Comparison of ENCODE assay signal across 30 cellular contexts in the genomic region with DNA sequence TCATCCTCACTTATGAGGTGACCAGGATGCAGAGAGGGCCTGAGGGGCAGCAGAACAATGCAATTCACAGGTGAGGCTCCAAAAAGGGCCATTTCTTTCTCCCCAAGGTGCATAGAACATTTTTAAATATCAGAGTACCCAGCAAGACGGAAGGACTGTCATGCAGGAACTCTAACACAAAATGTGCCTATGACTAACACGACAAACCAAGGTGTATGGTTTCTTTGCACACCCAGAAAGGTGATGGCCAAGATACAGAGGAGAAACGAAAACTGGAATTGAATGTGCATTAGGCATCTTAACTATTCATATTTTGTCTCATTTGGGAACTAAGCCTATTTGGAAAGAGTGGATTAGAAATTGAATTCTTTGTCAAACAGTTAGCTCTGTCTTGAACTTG. TPM values are rescaled to one million over a fixed set of nuclear protein-coding genes. Genes with fewer than 3 reads are reported as not detected.
A peak's percentile ranks its signal among the peaks of the same experiment; 100 is the strongest.
DNase-seq lines count a peak whose midpoint lies in the region; ATAC-seq, FAIRE-seq and TF ChIP-seq lines count a peak whose summit lies in the region.
"Had no signal": no experiment of that assay in that cellular context is flagged by ENCODE, and none has a peak within 500 bp of the region (broad histone marks: within the 10 kb centered on the region; RNA-seq: fewer than 3 reads in every experiment).

No MANE protein-coding gene starts in this region.

- no peak for FAIRE-seq in astrocyte (lab: Jason Lieb, UNC)
- FAIRE-seq: GM19239, K562 had no signal

- ATAC-seq in activated naive CD8-positive, alpha-beta T cell treated with anti-CD3 and anti-CD28 coated beads, Interleukin-2, amount 50 U/mL, for 24 hours: no peak
- no peak for ATAC-seq in GM21529 (IDR thresholded peaks at IDR 0.05; ENCODE audit: unreplicated experiment)
- ATAC-seq: K562; stimulated activated naive CD8-positive, alpha-beta T cell treated with anti-CD3 and anti-CD28 coated beads, Interleukin-15, Interleukin-2, amounts not matched to agents 100 U/mL and 50 U/mL, for 24 hours had no signal

- peak overlapping the region; percentile 11 for H3K27ac Mint-ChIP-seq in activated naive CD8-positive, alpha-beta T cell treated with anti-CD3 and anti-CD28 coated beads for 36 hours
- no peak overlapping the region for H3K27ac Mint-ChIP-seq in activated naive CD8-positive, alpha-beta T cell treated with anti-CD3 and anti-CD28 coated beads, Interleukin-2, amount 50 U/mL, for 24 hours
- H3K27ac Mint-ChIP-seq in astrocyte (ENCODE audit: unreplicated experiment) (no peak overlapping the region), nephron (peak overlapping the region; percentile 75 to 95 (median 86)), immature natural killer cell (no peak overlapping the region)
- H3K27ac Mint-ChIP-seq: activated CD4-positive, alpha-beta T cell treated with anti-CD3 and anti-CD28 coated beads, Interleukin-2, amount 10 ng/mL, durations not matched to agents 24 days and 14 days; neural progenitor cell; T-helper 2 cell treated with Interferon-gamma antibody and Interleukin-4, amounts not matched to agents 5 μg/mL and 100 μg/mL, for 36 hours had no signal

- H3K4me3 ChIP-seq in astrocyte (ENCODE audit: insufficient read depth, low read depth, low read length): no peak overlapping the region
- no peak overlapping the region for H3K4me3 ChIP-seq in subcutaneous abdominal adipose tissue (ENCODE audit: low read depth in 1 of 5, low read length in 5 of 5)
- H3K4me3 ChIP-seq: K562, lower lobe of right lung, neural progenitor cell, sigmoid colon, thoracic aorta had no signal

- no peaks in the 10 kb centered on the region for H4K20me1 ChIP-seq in astrocyte (ENCODE audit: insufficient read depth, low read length)

- no peak for TF ChIP-seq CTCF in astrocyte (IDR thresholded peaks at IDR 0.05; ENCODE audit: insufficient read depth, low read depth, low read length)
- TF ChIP-seq CTCF in nephron (IDR thresholded peaks at IDR 0.05; ENCODE audit: unreplicated experiment in 3 of 3): no peak

- H3K36me3 ChIP-seq in astrocyte (ENCODE audit: insufficient read depth, low read length): no peaks in the 10 kb centered on the region
- no peaks in the 10 kb centered on the region for H3K36me3 ChIP-seq in subcutaneous abdominal adipose tissue (ENCODE audit: control insufficient read depth in 5 of 5, insufficient read depth in 5 of 5, low read length in 5 of 5)
- H3K36me3 ChIP-seq: lower lobe of right lung, neural progenitor cell, sigmoid colon, thoracic aorta, WERI-Rb-1 had no signal

- H3K27ac ChIP-seq in astrocyte (ENCODE audit: low read depth, low read length) (peak overlapping the region; percentile 6), subcutaneous abdominal adipose tissue (ENCODE audit: low read depth, low read length) (peak overlapping the region; percentile 2)
- H3K27ac ChIP-seq: lower lobe of right lung, neural progenitor cell, sigmoid colon, thoracic aorta, WERI-Rb-1 had no signal

- peak overlapping the region; percentile 34 for H3K4me2 ChIP-seq in astrocyte (ENCODE audit: low read length)
- H3K4me2 ChIP-seq: neural progenitor cell had no signal

- peaks cover 25% of the 10 kb centered on the region for H3K36me3 Mint-ChIP-seq in activated naive CD8-positive, alpha-beta T cell treated with anti-CD3 and anti-CD28 coated beads for 36 hours
- H3K36me3 Mint-ChIP-seq in activated naive CD8-positive, alpha-beta T cell treated with anti-CD3 and anti-CD28 coated beads, Interleukin-2, amount 50 U/mL, for 24 hours (ENCODE audit: low read depth): peaks cover 13% of the 10 kb centered on the region
- H3K36me3 Mint-ChIP-seq in astrocyte (ENCODE audit: low read depth, unreplicated experiment) (no peaks in the 10 kb centered on the region), nephron (ENCODE audit: low read depth) (no peaks in the 10 kb centered on the region), immature natural killer cell (peaks cover 0 to 3% (median 2%) of the 10 kb centered on the region in 3 donors)
- H3K36me3 Mint-ChIP-seq: neural progenitor cell had no signal

- H3K27me3 ChIP-seq in astrocyte (ENCODE audit: insufficient read depth, low read length) (no peaks in the 10 kb centered on the region), subcutaneous abdominal adipose tissue (ENCODE audit: control insufficient read depth in 5 of 5, insufficient read depth in 4 of 5, low read length in 5 of 5) (no peaks in the 10 kb centered on the region)
- H3K27me3 ChIP-seq: neural progenitor cell, sigmoid colon had no signal

- no peaks in the 10 kb centered on the region for H3K9me3 Mint-ChIP-seq in activated naive CD8-positive, alpha-beta T cell treated with anti-CD3 and anti-CD28 coated beads for 36 hours
- H3K9me3 Mint-ChIP-seq in activated naive CD8-positive, alpha-beta T cell treated with anti-CD3 and anti-CD28 coated beads, Interleukin-2, amount 50 U/mL, for 24 hours: no peaks in the 10 kb centered on the region
- H3K9me3 Mint-ChIP-seq in astrocyte (ENCODE audit: unreplicated experiment) (no peaks in the 10 kb centered on the region), nephron (no peaks in the 10 kb centered on the region), immature natural killer cell (peaks cover 0 to 3% (median 0%) of the 10 kb centered on the region in 6 donors)
- H3K9me3 Mint-ChIP-seq: activated CD4-positive, alpha-beta T cell treated with anti-CD3 and anti-CD28 coated beads, Interleukin-2, amount 10 ng/mL, durations not matched to agents 24 days and 14 days; neural progenitor cell; T-helper 2 cell treated with Interferon-gamma antibody and Interleukin-4, amounts not matched to agents 5 μg/mL and 100 μg/mL, for 36 hours had no signal

- H3K9ac ChIP-seq in astrocyte (ENCODE audit: low read length) (no peak overlapping the region), subcutaneous abdominal adipose tissue (ENCODE audit: low read length in 5 of 5) (no peak overlapping the region)
- H3K9ac ChIP-seq: neural progenitor cell had no signal

- peaks cover 14% of the 10 kb centered on the region for H3K4me1 Mint-ChIP-seq in activated naive CD8-positive, alpha-beta T cell treated with anti-CD3 and anti-CD28 coated beads for 36 hours
- peaks cover 12% of the 10 kb centered on the region for H3K4me1 Mint-ChIP-seq in activated naive CD8-positive, alpha-beta T cell treated with anti-CD3 and anti-CD28 coated beads, Interleukin-2, amount 50 U/mL, for 24 hours
- peaks cover 45% of the 10 kb centered on the region for H3K4me1 Mint-ChIP-seq in astrocyte (ENCODE audit: low read depth, unreplicated experiment)
- peaks cover 87% of the 10 kb centered on the region for H3K4me1 Mint-ChIP-seq in nephron
- H3K4me1 Mint-ChIP-seq in immature natural killer cell: no peaks in the 10 kb centered on the region

- H3K4me1 ChIP-seq in astrocyte (ENCODE audit: insufficient read depth, low read length) (peaks cover 62% of the 10 kb centered on the region), subcutaneous abdominal adipose tissue (ENCODE audit: control insufficient read depth in 5 of 5, insufficient read depth in 5 of 5, low read length in 5 of 5) (peaks cover 3 to 52% (median 37%) of the 10 kb centered on the region in 5 donors)
- H3K4me1 ChIP-seq: sigmoid colon had no signal

- H2AFZ ChIP-seq in astrocyte (ENCODE audit: low read depth, low read length): no peak overlapping the region
- H2AFZ ChIP-seq: neural progenitor cell had no signal

- H3K4me3 Mint-ChIP-seq in activated naive CD8-positive, alpha-beta T cell treated with anti-CD3 and anti-CD28 coated beads for 36 hours: no peak overlapping the region
- H3K4me3 Mint-ChIP-seq in activated naive CD8-positive, alpha-beta T cell treated with anti-CD3 and anti-CD28 coated beads, Interleukin-2, amount 50 U/mL, for 24 hours: no peak overlapping the region
- no peak overlapping the region for H3K4me3 Mint-ChIP-seq in astrocyte (ENCODE audit: unreplicated experiment)
- no peak overlapping the region for H3K4me3 Mint-ChIP-seq in nephron
- no peak overlapping the region for H3K4me3 Mint-ChIP-seq in immature natural killer cell
- H3K4me3 Mint-ChIP-seq: activated CD4-positive, alpha-beta T cell treated with anti-CD3 and anti-CD28 coated beads, Interleukin-2, amount 10 ng/mL, durations not matched to agents 24 days and 14 days; neural progenitor cell; T-helper 2 cell treated with Interferon-gamma antibody and Interleukin-4, amounts not matched to agents 5 μg/mL and 100 μg/mL, for 36 hours had no signal

- H3K27me3 Mint-ChIP-seq in activated naive CD8-positive, alpha-beta T cell treated with anti-CD3 and anti-CD28 coated beads for 36 hours: no peaks in the 10 kb centered on the region
- H3K27me3 Mint-ChIP-seq in activated naive CD8-positive, alpha-beta T cell treated with anti-CD3 and anti-CD28 coated beads, Interleukin-2, amount 50 U/mL, for 24 hours: peaks cover 4% of the 10 kb centered on the region
- H3K27me3 Mint-ChIP-seq in astrocyte (ENCODE audit: low read depth, unreplicated experiment) (peaks cover 3% of the 10 kb centered on the region), nephron (ENCODE audit: low read depth) (no peaks in the 10 kb centered on the region), immature natural killer cell (ENCODE audit: low read depth in 3 of 3) (peaks cover 1 to 5% (median 2%) of the 10 kb centered on the region in 3 donors)

- no peaks in the 10 kb centered on the region for H3K9me3 ChIP-seq in astrocyte (ENCODE audit: insufficient read depth, low read depth, low read length)
- no peaks in the 10 kb centered on the region for H3K9me3 ChIP-seq in subcutaneous abdominal adipose tissue (ENCODE audit: control insufficient read depth in 5 of 5, low read length in 5 of 5)
- H3K9me3 ChIP-seq: lower lobe of right lung, sigmoid colon, thoracic aorta had no signal

- no peak for DNase-seq in activated naive CD8-positive, alpha-beta T cell treated with anti-CD3 and anti-CD28 coated beads for 36 hours
- DNase-seq in activated naive CD8-positive, alpha-beta T cell treated with anti-CD3 and anti-CD28 coated beads, Interleukin-2, amount 50 U/mL, for 24 hours: no peak
- DNase-seq in astrocyte (ENCODE audit: low read depth): no peak
- no peak for DNase-seq in immature natural killer cell
- no peak for DNase-seq in AG20443 (ENCODE audit: low spot score)
- DNase-seq: activated CD4-positive, alpha-beta T cell treated with anti-CD3 and anti-CD28 coated beads, Interleukin-2, amount 10 ng/mL, durations not matched to agents 24 days and 14 days; activated effector memory CD4-positive, alpha-beta T cell treated with anti-CD3 and anti-CD28 coated beads, Interleukin-2, amount 50 U/mL, for 16 hours; activated T-cell treated with anti-CD3 and anti-CD28 coated beads, Interleukin-2, amount 50 U/mL, for 1 hour; COR-L47; effector CD8-positive, alpha-beta T cell; GF-D8; H7; NCI-H1417 treated with DMSO at 0.1 percent for 48 hours; NCI-H226; posterior cingulate gyrus; sigmoid colon; stimulated activated naive CD8-positive, alpha-beta T cell treated with anti-CD3 and anti-CD28 coated beads, Interleukin-15, Interleukin-2, amounts not matched to agents 100 U/mL and 50 U/mL, for 24 hours; WERI-Rb-1 had no signal

- H3K79me2 ChIP-seq in astrocyte (ENCODE audit: insufficient read depth, low read length): no peaks in the 10 kb centered on the region

RNA-seq across cellular contexts. Expression of a gene that starts 29.9 kb away (rescaled TPM):
- total RNA-seq in activated naive CD8-positive, alpha-beta T cell treated with anti-CD3 and anti-CD28 coated beads for 36 hours: under 1 TPM; 0.26 to 0.27 TPM
- 5.5 and 6.0 TPM in 2 replicates for total RNA-seq in astrocyte
- not detected for polyA plus RNA-seq in immature natural killer cell
- total RNA-seq: A172, fibroblast of villous mesenchyme, K562 had no signal
- polyA plus RNA-seq: BJ, K562 had no signal

Comparison
In these comparisons a context has a peak if more than half of its experiments do, and no peak if none do; other contexts are left out.
1. H3K27ac Mint-ChIP-seq: peak in activated naive CD8-positive, alpha-beta T cell treated with anti-CD3 and anti-CD28 coated beads for 36 hours (single experiment) and nephron (3 of 3); none in activated naive CD8-positive, alpha-beta T cell treated with anti-CD3 and anti-CD28 coated beads, Interleukin-2, amount 50 U/mL, for 24 hours (single experiment), astrocyte (single experiment) and immature natural killer cell (0 of 6).